Comparison of ENCODE assay signal across 24 cellular contexts in the genomic region with DNA sequence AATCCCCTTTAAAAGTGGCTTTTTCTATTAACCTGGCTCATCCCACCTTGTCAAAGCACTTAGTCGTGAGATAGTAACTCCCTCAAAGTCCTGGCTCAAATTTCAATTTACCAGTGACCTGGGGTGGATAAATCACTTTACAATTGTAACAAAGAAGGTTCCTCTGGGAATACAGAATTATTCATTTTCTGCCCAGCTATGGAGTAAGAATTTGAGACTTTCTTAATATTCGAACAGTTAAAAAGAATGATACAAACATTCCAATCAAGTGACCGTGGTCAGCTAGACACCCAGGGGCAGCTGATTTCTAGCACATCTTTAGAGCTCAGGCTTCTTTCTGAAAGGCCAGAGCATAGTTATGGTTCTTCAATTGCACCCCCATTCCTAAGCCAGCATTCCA.
A peak's percentile ranks its signal among the peaks of the same experiment; 100 is the strongest.
DNase-seq lines count a peak whose midpoint lies in the region; ATAC-seq and TF ChIP-seq lines count a peak whose summit lies in the region.
"Had no signal": no experiment of that assay in that cellular context is flagged by ENCODE, and none has a peak within 500 bp of the region (broad histone marks: within the 10 kb centered on the region; RNA-seq: fewer than 3 reads in every experiment).

No MANE protein-coding gene starts in this region.

- no peak for ATAC-seq in activated CD8-positive, alpha-beta T cell treated with anti-CD3 and anti-CD28 coated beads, Interleukin-2, amount 10 ng/mL, durations not matched to agents 7 days and 5 days
- ATAC-seq in HG03439 (IDR thresholded peaks at IDR 0.05; ENCODE audit: unreplicated experiment): no peak
- ATAC-seq in GM19452 (IDR thresholded peaks at IDR 0.05; ENCODE audit: unreplicated experiment): no peak
- ATAC-seq: K562; natural killer cell treated with Interleukin-12 subunit alpha and Interleukin-12 subunit beta and Interleukin-15 and Interleukin-18, amount 100 ng/mL, for 72 hours; T-cell had no signal

- no peak overlapping the region for H2AFZ ChIP-seq in osteoblast (ENCODE audit: low read length)

- H3K27ac Mint-ChIP-seq in activated CD8-positive, alpha-beta T cell treated with anti-CD3 and anti-CD28 coated beads, Interleukin-2, amount 10 ng/mL, durations not matched to agents 7 days and 5 days: no peak overlapping the region
- H3K27ac Mint-ChIP-seq: activated naive CD4-positive, alpha-beta T cell treated with anti-CD3 and anti-CD28 coated beads, Interleukin-2, amount 10 ng/mL, durations not matched to agents 7 days and 5 days; CD8-positive, alpha-beta memory T cell; endodermal cell; natural killer cell treated with Interleukin-12 subunit alpha and Interleukin-12 subunit beta and Interleukin-15 and Interleukin-18, amount 100 ng/mL, for 72 hours; progenitor cell of endocrine pancreas; T-cell had no signal

- peaks cover under 1% of the 10 kb centered on the region for H3K9me3 Mint-ChIP-seq in activated CD8-positive, alpha-beta T cell treated with anti-CD3 and anti-CD28 coated beads, Interleukin-2, amount 10 ng/mL, durations not matched to agents 7 days and 5 days (ENCODE audit: insufficient read depth)
- H3K9me3 Mint-ChIP-seq: activated naive CD4-positive, alpha-beta T cell treated with anti-CD3 and anti-CD28 coated beads, Interleukin-2, amount 10 ng/mL, durations not matched to agents 7 days and 5 days; CD8-positive, alpha-beta memory T cell; natural killer cell treated with Interleukin-12 subunit alpha and Interleukin-12 subunit beta and Interleukin-15 and Interleukin-18, amount 100 ng/mL, for 72 hours; T-cell had no signal

- H3K36me3 ChIP-seq in osteoblast (ENCODE audit: insufficient read depth, low read length): no peaks in the 10 kb centered on the region
- H3K36me3 ChIP-seq: ascending aorta, spleen had no signal

- peaks cover 21% of the 10 kb centered on the region for H3K4me1 ChIP-seq in osteoblast (ENCODE audit: insufficient read depth, low read length)
- H3K4me1 ChIP-seq: ascending aorta had no signal

- H3K79me2 ChIP-seq in osteoblast (ENCODE audit: insufficient read depth, low read length): no peaks in the 10 kb centered on the region

- H4K20me1 ChIP-seq in osteoblast (ENCODE audit: insufficient read depth, low read length): no peaks in the 10 kb centered on the region

- POLR2A ChIA-PET in activated CD8-positive, alpha-beta T cell treated with anti-CD3 and anti-CD28 coated beads, Interleukin-2, amount 10 ng/mL, durations not matched to agents 7 days and 5 days (lab: Charles Lee): no interaction called here

- peak; percentile 83 for DNase-seq in AG10803 (ENCODE audit: low read depth)
- peak; percentile 30 for DNase-seq in M059J (ENCODE audit: low read depth)
- peak; percentile 49 for DNase-seq in fibroblast of gingiva (ENCODE audit: low read depth)
- no peak for DNase-seq in osteoblast (ENCODE audit: insufficient read length, low spot score, missing footprints)
- no peak for DNase-seq in activated CD8-positive, alpha-beta T cell treated with anti-CD3 and anti-CD28 coated beads, Interleukin-2, amount 10 ng/mL, durations not matched to agents 7 days and 5 days
- DNase-seq in activated CD4-positive, alpha-beta T cell treated with anti-CD3 and anti-CD28 coated beads, Interleukin-2, amount 50 U/mL, for 1 hour: no peak
- DNase-seq: activated CD4-positive, alpha-beta T cell treated with anti-CD3 and anti-CD28 coated beads, Interleukin-2, amount 50 U/mL, for 48 hours; activated naive CD4-positive, alpha-beta T cell treated with anti-CD3 and anti-CD28 coated beads, Interleukin-2, amount 10 ng/mL, durations not matched to agents 7 days and 5 days; activated T-cell treated with anti-CD3 and anti-CD28 coated beads, Interleukin-2, amount 50 U/mL, for 1 hour; CD8-positive, alpha-beta memory T cell; endodermal cell; mesendoderm; NCI-H2029 treated with DMSO at 0.1 percent for 48 hours; NCI-H446 treated with DMSO at 0.1 percent for 48 hours; spleen; stimulated activated CD8-positive, alpha-beta memory T cell treated with anti-CD3 and anti-CD28 coated beads, Interleukin-4, amount 100 ng/mL, for 48 hours; T-cell had no signal

- H3K9me3 ChIP-seq in osteoblast (ENCODE audit: low read depth, low read length): peaks cover 2% of the 10 kb centered on the region
- H3K9me3 ChIP-seq: ascending aorta had no signal

- no peak for TF ChIP-seq CTCF in AG10803 (conservative IDR thresholded peaks at IDR 0.05; ENCODE audit: low read length)
- no peak for TF ChIP-seq CTCF in osteoblast (IDR thresholded peaks at IDR 0.05; ENCODE audit: extremely low read depth, low read depth, low read length)

- H3K4me1 Mint-ChIP-seq in activated CD8-positive, alpha-beta T cell treated with anti-CD3 and anti-CD28 coated beads, Interleukin-2, amount 10 ng/mL, durations not matched to agents 7 days and 5 days (ENCODE audit: low read depth): peaks cover 2% of the 10 kb centered on the region

- no peak overlapping the region for H3K4me3 Mint-ChIP-seq in activated CD8-positive, alpha-beta T cell treated with anti-CD3 and anti-CD28 coated beads, Interleukin-2, amount 10 ng/mL, durations not matched to agents 7 days and 5 days
- H3K4me3 Mint-ChIP-seq: activated naive CD4-positive, alpha-beta T cell treated with anti-CD3 and anti-CD28 coated beads, Interleukin-2, amount 10 ng/mL, durations not matched to agents 7 days and 5 days; CD8-positive, alpha-beta memory T cell; endodermal cell; natural killer cell treated with Interleukin-12 subunit alpha and Interleukin-12 subunit beta and Interleukin-15 and Interleukin-18, amount 100 ng/mL, for 72 hours; T-cell had no signal

- peak overlapping the region; percentile 56 for H3K27ac ChIP-seq in osteoblast (ENCODE audit: low read depth, low read length)
- H3K27ac ChIP-seq: ascending aorta, RWPE1 had no signal

- CTCF ChIA-PET in activated CD8-positive, alpha-beta T cell treated with anti-CD3 and anti-CD28 coated beads, Interleukin-2, amount 10 ng/mL, durations not matched to agents 7 days and 5 days (lab: Charles Lee): no interaction called here

- no peaks in the 10 kb centered on the region for H3K36me3 Mint-ChIP-seq in activated CD8-positive, alpha-beta T cell treated with anti-CD3 and anti-CD28 coated beads, Interleukin-2, amount 10 ng/mL, durations not matched to agents 7 days and 5 days (ENCODE audit: low read depth)
- H3K36me3 Mint-ChIP-seq: activated naive CD4-positive, alpha-beta T cell treated with anti-CD3 and anti-CD28 coated beads, Interleukin-2, amount 10 ng/mL, durations not matched to agents 7 days and 5 days; natural killer cell treated with Interleukin-12 subunit alpha and Interleukin-12 subunit beta and Interleukin-15 and Interleukin-18, amount 100 ng/mL, for 72 hours; T-cell had no signal

- no peak overlapping the region for H3K4me3 ChIP-seq in AG10803 (ENCODE audit: low read length)
- H3K4me3 ChIP-seq in osteoblast (ENCODE audit: insufficient read depth, low read length): no peak overlapping the region
- H3K4me3 ChIP-seq: ascending aorta, K562, spleen had no signal

- peak overlapping the region; percentile 21 for H3K4me2 ChIP-seq in osteoblast (ENCODE audit: insufficient read depth, low read length)

- H3K27me3 ChIP-seq in osteoblast (ENCODE audit: insufficient read depth, low read length): no peaks in the 10 kb centered on the region
- H3K27me3 ChIP-seq: ascending aorta, spleen had no signal

- no peaks in the 10 kb centered on the region for H3K27me3 Mint-ChIP-seq in activated CD8-positive, alpha-beta T cell treated with anti-CD3 and anti-CD28 coated beads, Interleukin-2, amount 10 ng/mL, durations not matched to agents 7 days and 5 days (ENCODE audit: low read depth)
- H3K27me3 Mint-ChIP-seq: activated naive CD4-positive, alpha-beta T cell treated with anti-CD3 and anti-CD28 coated beads, Interleukin-2, amount 10 ng/mL, durations not matched to agents 7 days and 5 days; CD8-positive, alpha-beta memory T cell; natural killer cell treated with Interleukin-12 subunit alpha and Interleukin-12 subunit beta and Interleukin-15 and Interleukin-18, amount 100 ng/mL, for 72 hours; progenitor cell of endocrine pancreas; T-cell had no signal

Comparison
In these comparisons a context has a peak if more than half of its experiments do, and no peak if none do; other contexts are left out.
1. DNase-seq: peak in AG10803 (single experiment), M059J (single experiment) and fibroblast of gingiva (single experiment); none in osteoblast (single experiment), activated CD8-positive, alpha-beta T cell treated with anti-CD3 and anti-CD28 coated beads, Interleukin-2, amount 10 ng/mL, durations not matched to agents 7 days and 5 days (single experiment) and activated CD4-positive, alpha-beta T cell treated with anti-CD3 and anti-CD28 coated beads, Interleukin-2, amount 50 U/mL, for 1 hour (single experiment).